ENCODE assay signal across 9 cellular contexts in genomic region chr19:4368128-4368820, GRCh38. TPM values are rescaled to one million over a fixed set of nuclear protein-coding genes. Genes with fewer than 3 reads are reported as not detected.
A peak's percentile ranks its signal among the peaks of the same experiment; 100 is the strongest.
DNase-seq lines count a peak whose midpoint lies in the region; ATAC-seq and TF ChIP-seq lines count a peak whose summit lies in the region.
"Had no signal": no experiment of that assay in that cellular context is flagged by ENCODE, and none has a peak within 500 bp of the region (broad histone marks: within the 10 kb centered on the region; RNA-seq: fewer than 3 reads in every experiment).

No MANE protein-coding gene starts in this region.

- H3K9me3 ChIP-seq in GM23248 (ENCODE audit: low read depth) (no peaks in the 10 kb centered on the region), WERI-Rb-1 (ENCODE audit: severe bottlenecking) (no peaks in the 10 kb centered on the region), skeletal muscle satellite cell (replicated peaks; ENCODE audit: low read length) (no peaks in the 10 kb centered on the region)
- H3K9me3 ChIP-seq: right lobe of liver had no signal

- DNase-seq in GM23248 (no peak), WERI-Rb-1 (no peak), glutamatergic neuron (no peak), NCI-H2107 treated with DMSO at 0.1 percent for 48 hours (lab: John Stamatoyannopoulos, UW; ENCODE audit: unreplicated experiment) (no peak)

- H3K4me1 Mint-ChIP-seq in glutamatergic neuron (ENCODE audit: low read depth, unreplicated experiment) = peaks cover 16% of the 10 kb centered on the region

- no peak overlapping the region for H2AFZ ChIP-seq in GM23248

- H3K27me3 ChIP-seq in GM23248 (replicated peaks; ENCODE audit: insufficient read depth) (no peaks in the 10 kb centered on the region), WERI-Rb-1 (ENCODE audit: insufficient read depth, low read depth, severe bottlenecking) (no peaks in the 10 kb centered on the region), skeletal muscle satellite cell (ENCODE audit: control insufficient read depth, insufficient read depth, low read length) (no peaks in the 10 kb centered on the region)
- H3K27me3 ChIP-seq: right lobe of liver had no signal

- H3K79me2 ChIP-seq in GM23248 (ENCODE audit: insufficient read depth) = peaks cover 97% of the 10 kb centered on the region

- H3K9me2 ChIP-seq in GM23248 (ENCODE audit: insufficient read depth) = no peaks in the 10 kb centered on the region

- H3K4me3 Mint-ChIP-seq in glutamatergic neuron (ENCODE audit: unreplicated experiment) = peak overlapping the region; percentile 15

- no peak for ATAC-seq in GM21515 (IDR thresholded peaks at IDR 0.05; ENCODE audit: unreplicated experiment)
- no peak for ATAC-seq in GM21381 (IDR thresholded peaks at IDR 0.05; ENCODE audit: unreplicated experiment)
- ATAC-seq in HG02798 (IDR thresholded peaks at IDR 0.05; ENCODE audit: poor library complexity, unreplicated experiment) = no peak

- peaks cover 48% of the 10 kb centered on the region for H3K4me1 ChIP-seq in GM23248 (ENCODE audit: insufficient read depth)
- H3K4me1 ChIP-seq in skeletal muscle satellite cell (ENCODE audit: control insufficient read depth, insufficient read depth, low read length) = peaks cover 59% of the 10 kb centered on the region

- in situ Hi-C loops in GM23248 (cut with MboI) = no loop called here

- peak overlapping the region; percentile 46; the same call in 1 of the 2 replicates for H3K27ac ChIP-seq in GM23248
- H3K27ac ChIP-seq in WERI-Rb-1 = peak overlapping the region; percentile 10; the same call in 1 of the 2 replicates

- H3K36me3 Mint-ChIP-seq in glutamatergic neuron (ENCODE audit: unreplicated experiment) = no peaks in the 10 kb centered on the region

- H3K9me3 Mint-ChIP-seq in glutamatergic neuron (ENCODE audit: unreplicated experiment) = peaks cover 17% of the 10 kb centered on the region

- H3K9ac ChIP-seq in GM23248 (peak overlapping the region; percentile 49; the same call in 1 of the 2 replicates), skeletal muscle satellite cell (ENCODE audit: low read depth, low read length) (peak overlapping the region; percentile 27)

- WGBS in GM23248 (ENCODE audit: low coverage in 1 of 2, low lambda C conversion rate in 2 of 2, missing lambda C conversion rate in 2 of 2), 2 experiments = 58 to 60% methylated on average over 19 of the region's 19 CpGs

- peaks cover 22% of the 10 kb centered on the region for H3F3A ChIP-seq in GM23248 (ENCODE audit: insufficient read depth)

- TF ChIP-seq CTCF in WERI-Rb-1 (IDR thresholded peaks at IDR 0.05; ENCODE audit: low read depth, low read length) (no peak), glutamatergic neuron (IDR thresholded peaks at IDR 0.05; ENCODE audit: partially characterized antibody, unreplicated experiment) (no peak)

- H3K4me2 ChIP-seq in GM23248 (ENCODE audit: unreplicated experiment) (peak overlapping the region; percentile 0), skeletal muscle satellite cell (ENCODE audit: low read length) (peak overlapping the region; percentile 46)

- H4K20me1 ChIP-seq in GM23248 (ENCODE audit: insufficient read depth) = no peaks in the 10 kb centered on the region

- H3K27ac Mint-ChIP-seq in glutamatergic neuron (ENCODE audit: unreplicated experiment) = peak overlapping the region; percentile 55

- H3K4me3 ChIP-seq in GM23248 = no peak overlapping the region
- H3K4me3 ChIP-seq in WERI-Rb-1 (ENCODE audit: low read depth, low read length) = no peak overlapping the region
- H3K4me3 ChIP-seq in skeletal muscle satellite cell (ENCODE audit: low read length) = peak overlapping the region; percentile 12
- H3K4me3 ChIP-seq: right lobe of liver had no signal

- peaks cover 10% of the 10 kb centered on the region; the same call in 1 of the 2 replicates for H3K36me3 ChIP-seq in GM23248 (ENCODE audit: low read depth)
- H3K36me3 ChIP-seq in WERI-Rb-1 = peaks cover 42% of the 10 kb centered on the region
- H3K36me3 ChIP-seq in skeletal muscle satellite cell (ENCODE audit: insufficient read depth, low read length) = peaks cover 51% of the 10 kb centered on the region

- peaks cover 32% of the 10 kb centered on the region for H3K27me3 Mint-ChIP-seq in glutamatergic neuron (ENCODE audit: unreplicated experiment)

RNA-seq across cellular contexts. Expression of gene MPND, which starts 24.9 kb away (rescaled TPM):
- 3.0 and 6.2 TPM in 2 replicates for total RNA-seq in GM23248 (2014; rRNA removed; shearing (Covaris generic))
- 5.0 and 8.4 TPM in 2 replicates for polyA plus RNA-seq in GM23248 (2016; fragmentation: Nextera tagmentation; extraction: Ambion mirVana)
- 56.7 TPM for total RNA-seq in glutamatergic neuron (ENCODE audit: unreplicated experiment)
- total RNA-seq in skeletal muscle satellite cell (2012; rRNA removed) = 3.7 and 4.8 TPM in 2 replicates

RNA-seq across cellular contexts. Expression of gene STAP2, which starts 29.6 kb away (rescaled TPM):
- 1.8 and 6.4 TPM in 2 replicates for total RNA-seq in GM23248 (2014; rRNA removed; shearing (Covaris generic))
- polyA plus RNA-seq in GM23248 (2016; fragmentation: Nextera tagmentation; extraction: Ambion mirVana) = 1.7 TPM in 2 replicates
- 18.1 TPM for total RNA-seq in glutamatergic neuron (ENCODE audit: unreplicated experiment)
- total RNA-seq in skeletal muscle satellite cell (2012; rRNA removed) = 2.0 and 2.5 TPM in 2 replicates

RNA-seq across cellular contexts. Expression of gene SH3GL1, which starts 32.1 kb away (rescaled TPM):
- total RNA-seq in GM23248 (2014; rRNA removed; shearing (Covaris generic)) = 114 and 141 TPM in 2 replicates
- 151 and 159 TPM in 2 replicates for polyA plus RNA-seq in GM23248 (2016; fragmentation: Nextera tagmentation; extraction: Ambion mirVana)
- total RNA-seq in glutamatergic neuron (ENCODE audit: unreplicated experiment) = 56.3 TPM
- total RNA-seq in skeletal muscle satellite cell (2012; rRNA removed) = 91.8 and 122 TPM in 2 replicates

RNA-seq across cellular contexts. Expression of gene CHAF1A, which starts 34.2 kb away (rescaled TPM):
- 9.1 and 11.6 TPM in 2 replicates for total RNA-seq in GM23248 (2014; rRNA removed; shearing (Covaris generic))
- polyA plus RNA-seq in GM23248 (2016; fragmentation: Nextera tagmentation; extraction: Ambion mirVana) = 11.9 and 12.6 TPM in 2 replicates
- 20.5 TPM for total RNA-seq in glutamatergic neuron (ENCODE audit: unreplicated experiment)
- 9.8 and 17.2 TPM in 2 replicates for total RNA-seq in skeletal muscle satellite cell (2012; rRNA removed)
